29 cellular contexts compared by ENCODE assay signal in genomic region chr2:200385063-200385635, GRCh38.
DNase-seq lines count a peak whose midpoint lies in the region; ATAC-seq, FAIRE-seq and TF ChIP-seq lines count a peak whose summit lies in the region.
"Had no signal": no experiment of that assay in that cellular context is flagged by ENCODE, and none has a peak within 500 bp of the region (broad histone marks: within the 10 kb centered on the region; RNA-seq: fewer than 3 reads in every experiment).

No MANE protein-coding gene starts in this region.

- H3K4me1 ChIP-seq in A549 (peaks cover 23% of the 10 kb centered on the region), K562 (replicated peaks in 1 of 2; ENCODE audit: control insufficient read depth in 2 of 2, insufficient read depth in 2 of 2, low read length in 2 of 2) (peaks cover 0 to 15% of the 10 kb centered on the region in 2 experiments; a peak in 3 of 5 replicates), right atrium auricular region (peaks cover 0 to 26% of the 10 kb centered on the region in 2 donors)

- peaks cover 3% of the 10 kb centered on the region; the same call in 1 of the 3 replicates for H3K79me2 ChIP-seq in K562 (ENCODE audit: control insufficient read depth, insufficient read depth, low read length)

- in situ Hi-C loops in K562 (cut with MboI), result no loop called here

- peaks cover 47% of the 10 kb centered on the region for H3K36me3 Mint-ChIP-seq in activated CD4-positive, alpha-beta memory T cell treated with anti-CD3 and anti-CD28 coated beads, Interleukin-2, amount 10 ng/mL, durations not matched to agents 7 days and 5 days (ENCODE audit: low read depth)
- peaks cover 2% of the 10 kb centered on the region for H3K36me3 Mint-ChIP-seq in activated CD4-positive, alpha-beta memory T cell treated with anti-CD3 and anti-CD28 coated beads for 36 hours
- peaks cover 46% of the 10 kb centered on the region for H3K36me3 Mint-ChIP-seq in HFFc6 (ENCODE audit: low read depth)

- H2AFZ ChIP-seq in K562 (ENCODE audit: low read depth, low read length), result no peak overlapping the region

- FAIRE-seq in A549 (lab: Jason Lieb, UNC) (no peak), K562 (lab: Jason Lieb, UNC) (no peak)
- FAIRE-seq: G401.6 had no signal

- DNase-seq in activated CD4-positive, alpha-beta memory T cell treated with anti-CD3 and anti-CD28 coated beads, Interleukin-2, amount 10 ng/mL, durations not matched to agents 7 days and 5 days, result no peak
- no peak for DNase-seq in activated CD4-positive, alpha-beta memory T cell treated with anti-CD3 and anti-CD28 coated beads for 36 hours
- no peak for DNase-seq in A549 (ENCODE audit: low read depth in 1 of 2, low spot score in 1 of 2)
- no peak for DNase-seq in HFFc6
- no peak for DNase-seq in K562 (ENCODE audit: extremely low read depth in 1 of 4, low spot score in 3 of 4)
- DNase-seq in NCI-H2107 (lab: John Stamatoyannopoulos, UW), result no peak
- DNase-seq in right atrium auricular region (ENCODE audit: low spot score), result no peak
- DNase-seq: AML-193; C1 segment of cervical spinal cord; CD4-positive, alpha-beta memory T cell; COR-L47; DMS53; GOT3; HCEC 1CT; Karpas-422; NCI-H1092 treated with DMSO at 0.1 percent for 48 hours; NCI-H1436; NCI-H187; NCI-H2081 treated with DMSO at 0.1 percent for 48 hours; NCI-H2171 treated with DMSO at 0.1 percent for 48 hours; NCI-H345; NCI-H510A treated with DMSO at 0.1 percent for 48 hours; NCI-H774; NK-92 treated with Interleukin-12 subunit alpha and Interleukin-12 subunit beta, amount 100 ng/mL, for 24 hours; PC-3; Right ventricle myocardium superior had no signal

- BruUV-seq in K562 (replicated peaks; lab: Mats Ljungman, UMichigan), result no TSS peak

- peaks cover 41% of the 10 kb centered on the region for H3K4me1 Mint-ChIP-seq in activated CD4-positive, alpha-beta memory T cell treated with anti-CD3 and anti-CD28 coated beads, Interleukin-2, amount 10 ng/mL, durations not matched to agents 7 days and 5 days
- H3K4me1 Mint-ChIP-seq in activated CD4-positive, alpha-beta memory T cell treated with anti-CD3 and anti-CD28 coated beads for 36 hours (ENCODE audit: low read depth), result peaks cover 16% of the 10 kb centered on the region
- H3K4me1 Mint-ChIP-seq in HFFc6 (ENCODE audit: low read depth), result peaks cover 43% of the 10 kb centered on the region

- TF ChIP-seq EP300 in A549 (IDR thresholded peaks at IDR 0.05), result no peak
- no peak for TF ChIP-seq EP300 in K562 (IDR thresholded peaks at IDR 0.05; ENCODE audit: low read length)

- H3K27me3 ChIP-seq in K562 (ENCODE audit: control insufficient read depth in 2 of 2, insufficient read depth in 2 of 2, low read length in 2 of 2) (no peaks in the 10 kb centered on the region), right atrium auricular region (no peaks in the 10 kb centered on the region)
- H3K27me3 ChIP-seq: SJSA1 had no signal

- WGBS in A549 (ENCODE audit: missing lambda C conversion rate), result 87% methylated on average over 5 of the region's 5 CpGs
- WGBS in K562 (ENCODE audit: insufficient coverage, low coverage, missing lambda C conversion rate), result 64% methylated on average over 5 of the region's 5 CpGs

- no peak for ATAC-seq in A549
- ATAC-seq in K562, result no peak
- no peak for ATAC-seq in GM21619 (IDR thresholded peaks at IDR 0.05; ENCODE audit: unreplicated experiment)
- ATAC-seq: PC-3 had no signal

- no peak for TF ChIP-seq CTCF in A549 (IDR thresholded peaks at IDR 0.05)
- TF ChIP-seq CTCF in HFFc6 (IDR thresholded peaks at IDR 0.05), result no peak
- TF ChIP-seq CTCF in K562 (IDR thresholded peaks at IDR 0.05 in 2 of 3, conservative IDR thresholded peaks at IDR 0.05 in 1 of 3; ENCODE audit: insufficient read depth in 2 of 3, low read depth in 1 of 3, low read length in 3 of 3), result no peak
- no peak for TF ChIP-seq CTCF in right atrium auricular region (IDR thresholded peaks at IDR 0.05)

- H3K9me3 ChIP-seq in A549, result no peaks in the 10 kb centered on the region
- H3K9me3 ChIP-seq in K562 (replicated peaks; ENCODE audit: control insufficient read depth, insufficient read depth, low read depth, low read length), result no peaks in the 10 kb centered on the region
- no peaks in the 10 kb centered on the region for H3K9me3 ChIP-seq in right atrium auricular region
- H3K9me3 ChIP-seq: SJSA1 had no signal

- H3K9me1 ChIP-seq in K562 (ENCODE audit: control insufficient read depth, insufficient read depth, low read length), result no peaks in the 10 kb centered on the region

- CTCF ChIA-PET in activated CD4-positive, alpha-beta memory T cell treated with anti-CD3 and anti-CD28 coated beads, Interleukin-2, amount 10 ng/mL, durations not matched to agents 7 days and 5 days (lab: Charles Lee), result interaction anchor here (1.2 to 2.1 kb wide), 3 partner anchors 8 to 21 kb away, joined by 3 to 6 read pairs (median 4); no protein-coding TSS in a partner anchor
- CTCF ChIA-PET in activated CD4-positive, alpha-beta memory T cell treated with anti-CD3 and anti-CD28 coated beads for 36 hours (lab: Charles Lee), result interaction anchor here (0.6 to 1.3 kb wide), 3 partner anchors 9 to 31 kb away, joined by 3 read pairs; no protein-coding TSS in a partner anchor
- CTCF ChIA-PET in A549 (lab: Yijun Ruan, JAX) (interaction anchor here (1.2 kb wide), 1 partner anchor 405 kb away, joined by 4 read pairs; no protein-coding TSS in a partner anchor), K562 (lab: Yijun Ruan, JAX; ENCODE audit: low intra/inter-chr PET ratio) (no interaction called here)

- H3K4me3 ChIP-seq in A549 (no peak overlapping the region), K562 (no peak overlapping the region), right atrium auricular region (no peak overlapping the region)
- H3K4me3 ChIP-seq: SJSA1 had no signal

- no peak for TF ChIP-seq POLR2A in A549 (IDR thresholded peaks at IDR 0.05; ENCODE audit: low read length)
- TF ChIP-seq POLR2A in K562 (conservative IDR thresholded peaks at IDR 0.05), result no peak

- peaks cover 7% of the 10 kb centered on the region; the same call in 1 of the 3 replicates for H3K36me3 ChIP-seq in K562 (ENCODE audit: control insufficient read depth, insufficient read depth, low read length)
- peaks cover 12% of the 10 kb centered on the region for H3K36me3 ChIP-seq in right atrium auricular region

- peak overlapping the region; percentile 21 for H3K4me3 Mint-ChIP-seq in activated CD4-positive, alpha-beta memory T cell treated with anti-CD3 and anti-CD28 coated beads, Interleukin-2, amount 10 ng/mL, durations not matched to agents 7 days and 5 days
- H3K4me3 Mint-ChIP-seq in activated CD4-positive, alpha-beta memory T cell treated with anti-CD3 and anti-CD28 coated beads for 36 hours, result no peak overlapping the region
- H3K4me3 Mint-ChIP-seq in HFFc6, result no peak overlapping the region

- H3K27ac ChIP-seq in A549, result no peak overlapping the region
- H3K27ac ChIP-seq in K562 (ENCODE audit: extremely low read depth, low read depth, low read length), result no peak overlapping the region
- H3K27ac ChIP-seq in right atrium auricular region, result no peak overlapping the region
- H3K27ac ChIP-seq: SJSA1 had no signal

- POLR2A ChIA-PET in activated CD4-positive, alpha-beta memory T cell treated with anti-CD3 and anti-CD28 coated beads, Interleukin-2, amount 10 ng/mL, durations not matched to agents 7 days and 5 days (lab: Charles Lee), result interaction anchor here (0.7 kb wide), 1 partner anchor 70 kb away, joined by 3 read pairs; no protein-coding TSS in a partner anchor
- POLR2A ChIA-PET in activated CD4-positive, alpha-beta memory T cell treated with anti-CD3 and anti-CD28 coated beads for 36 hours (lab: Charles Lee), result no interaction called here
- POLR2A ChIA-PET in A549 (lab: Yijun Ruan, JAX), result no interaction called here
- POLR2A ChIA-PET in K562 (lab: Yijun Ruan, JAX), result no interaction called here

- no peaks in the 10 kb centered on the region for H4K20me1 ChIP-seq in K562 (replicated peaks; ENCODE audit: control insufficient read depth, insufficient read depth, low read length)

- H3K4me2 ChIP-seq in A549, result no peak overlapping the region
- no peak overlapping the region for H3K4me2 ChIP-seq in K562 (ENCODE audit: insufficient read depth, low read length)

- no peak overlapping the region for H3K9ac ChIP-seq in K562 (ENCODE audit: insufficient read depth in 1 of 2, low read depth in 2 of 2, low read length in 2 of 2)

- no peaks in the 10 kb centered on the region for H3K27me3 Mint-ChIP-seq in activated CD4-positive, alpha-beta memory T cell treated with anti-CD3 and anti-CD28 coated beads, Interleukin-2, amount 10 ng/mL, durations not matched to agents 7 days and 5 days
- H3K27me3 Mint-ChIP-seq in activated CD4-positive, alpha-beta memory T cell treated with anti-CD3 and anti-CD28 coated beads for 36 hours, result no peaks in the 10 kb centered on the region
- no peaks in the 10 kb centered on the region for H3K27me3 Mint-ChIP-seq in HFFc6 (ENCODE audit: insufficient read depth)
- H3K27me3 Mint-ChIP-seq: CD4-positive, alpha-beta memory T cell had no signal

- peaks cover 2% of the 10 kb centered on the region for H3K9me3 Mint-ChIP-seq in activated CD4-positive, alpha-beta memory T cell treated with anti-CD3 and anti-CD28 coated beads, Interleukin-2, amount 10 ng/mL, durations not matched to agents 7 days and 5 days
- H3K9me3 Mint-ChIP-seq in activated CD4-positive, alpha-beta memory T cell treated with anti-CD3 and anti-CD28 coated beads for 36 hours, result no peaks in the 10 kb centered on the region
- H3K9me3 Mint-ChIP-seq in HFFc6, result no peaks in the 10 kb centered on the region

- intact Hi-C loops in activated CD4-positive, alpha-beta memory T cell treated with anti-CD3 and anti-CD28 coated beads for 36 hours (cut with micrococcal nuclease), result no loop called here
- intact Hi-C loops in K562 (cut with micrococcal nuclease), result no loop called here

- TF ChIP-seq RAD21 in A549 (conservative IDR thresholded peaks at IDR 0.05 in 1 of 2, IDR thresholded peaks at IDR 0.05 in 1 of 2) (no peak), K562 (CRISPR knock-in tag; conservative IDR thresholded peaks at IDR 0.05 in 1 of 2, IDR thresholded peaks at IDR 0.05 in 1 of 2) (no peak)

- H3K27ac Mint-ChIP-seq in activated CD4-positive, alpha-beta memory T cell treated with anti-CD3 and anti-CD28 coated beads, Interleukin-2, amount 10 ng/mL, durations not matched to agents 7 days and 5 days, result no peak overlapping the region
- H3K27ac Mint-ChIP-seq in activated CD4-positive, alpha-beta memory T cell treated with anti-CD3 and anti-CD28 coated beads for 36 hours, result no peak overlapping the region
- peak overlapping the region; percentile 27 for H3K27ac Mint-ChIP-seq in HFFc6

TF ChIP-seq in A549, 52 proteins besides CTCF, POLR2A, EP300 and RAD21:
- TF ChIP-seq KDM5A (IDR thresholded peaks at IDR 0.05) (no peak), MAFK (IDR thresholded peaks at IDR 0.05; ENCODE audit: partially characterized antibody) (peak; percentile 88)

TF ChIP-seq in K562, 482 proteins besides CTCF, POLR2A, EP300 and RAD21 (continues in another document):
- TF ChIP-seq MAFK (IDR thresholded peaks at IDR 0.05; ENCODE audit: low read length) (0 out of 2 replicates have a peak, but pooled peaks have one; percentile 26), ZNF316 (IDR thresholded peaks at IDR 0.05) (peak; percentile 65), MAFG (tag; conservative IDR thresholded peaks at IDR 0.05) (0 out of 2 replicates have a peak, but pooled peaks have one; percentile 31), MAFF (IDR thresholded peaks at IDR 0.05; ENCODE audit: low read length) (peak; percentile 50), C11orf30 (IDR thresholded peaks at IDR 0.05; ENCODE audit: low read depth) (peak; percentile 59)
